In genomic region chr17:42017866-42018200, GRCh38 we compare ENCODE assay signal across 8 cellular contexts. TPM values are rescaled to one million over a fixed set of nuclear protein-coding genes. Genes with fewer than 3 reads are reported as not detected.
DNase-seq lines count a peak whose midpoint lies in the region; ATAC-seq and TF ChIP-seq lines count a peak whose summit lies in the region.

No MANE protein-coding gene starts in this region.

- peak overlapping the region; percentile 95 for H3K4me2 ChIP-seq in DND-41 (ENCODE audit: insufficient read depth, low read length)

- peaks cover 63% of the 10 kb centered on the region for H3K4me1 ChIP-seq in DND-41 (ENCODE audit: insufficient read depth, low read length)
- peaks cover 60% of the 10 kb centered on the region for H3K4me1 ChIP-seq in body of pancreas
- H3K4me1 ChIP-seq in uterus, result peaks cover 9 to 15% of the 10 kb centered on the region in 2 donors

- H3K27ac ChIP-seq in DND-41 (ENCODE audit: low read length), result peak overlapping the region; percentile 93
- peak overlapping the region; percentile 84 to 94 (median 86) for H3K27ac ChIP-seq in body of pancreas
- peak overlapping the region; percentile 85 to 90 for H3K27ac ChIP-seq in uterus

- WGBS in body of pancreas, 2 donors, result 6 to 7% methylated on average over 11 of the region's 11 CpGs

- peaks cover 12% of the 10 kb centered on the region for H3K36me3 ChIP-seq in DND-41 (ENCODE audit: insufficient read depth, low read length)
- peaks cover 0 to 2% of the 10 kb centered on the region in 2 donors for H3K36me3 ChIP-seq in body of pancreas (replicated peaks in 1 of 2; ENCODE audit: insufficient read depth in 1 of 2, low read depth in 2 of 2)
- no peaks in the 10 kb centered on the region for H3K36me3 ChIP-seq in uterus

- ATAC-seq in DND-41 (ENCODE audit: insufficient read depth, low read depth) (0 out of 3 replicates have a peak, but pooled peaks have one; percentile 1), HG03354 (IDR thresholded peaks at IDR 0.05; ENCODE audit: poor library complexity, severe bottlenecking, unreplicated experiment) (peak; percentile 10), body of pancreas (no peak), memory B cell (ENCODE audit: low read depth) (no peak), GM18505 (IDR thresholded peaks at IDR 0.05; ENCODE audit: unreplicated experiment) (no peak)

- H3K79me2 ChIP-seq in DND-41 (ENCODE audit: insufficient read depth, low read length), result peaks cover 75% of the 10 kb centered on the region

- TF ChIP-seq POLR2A in body of pancreas (IDR thresholded peaks at IDR 0.05), result no peak
- TF ChIP-seq POLR2A in uterus (IDR thresholded peaks at IDR 0.05), result no peak
- TF ChIP-seq POLR2A in GM18505 (IDR thresholded peaks at IDR 0.05; ENCODE audit: borderline replicate concordance, extremely low read depth, insufficient read depth, insufficient read length), result no peak

- H3K4me1 Mint-ChIP-seq in memory B cell, result peaks cover 51% of the 10 kb centered on the region

- TF ChIP-seq CTCF in DND-41 (IDR thresholded peaks at IDR 0.05; ENCODE audit: borderline replicate concordance, extremely low read depth, low read length, poor library complexity, severe bottlenecking), result no peak
- no peak for TF ChIP-seq CTCF in body of pancreas (IDR thresholded peaks at IDR 0.05)
- TF ChIP-seq CTCF in uterus (IDR thresholded peaks at IDR 0.05), result no peak

- no peaks in the 10 kb centered on the region for H3K27me3 Mint-ChIP-seq in memory B cell

- H3K9me3 ChIP-seq in DND-41 (ENCODE audit: insufficient read depth, low read length, severe bottlenecking) (no peaks in the 10 kb centered on the region), body of pancreas (no peaks in the 10 kb centered on the region), uterus (no peaks in the 10 kb centered on the region)

- DNase-seq in DND-41, result no peak
- no peak for DNase-seq in body of pancreas
- no peak for DNase-seq in memory B cell (ENCODE audit: low spot score in 2 of 2)
- no peak for DNase-seq in uterus
- DNase-seq in NCI-H2196 (lab: John Stamatoyannopoulos, UW; ENCODE audit: unreplicated experiment), result no peak
- DNase-seq in A172 (ENCODE audit: low spot score), result no peak

- no peaks in the 10 kb centered on the region for H3K9me3 Mint-ChIP-seq in memory B cell

- peak overlapping the region; percentile 81 for H3K9ac ChIP-seq in DND-41 (ENCODE audit: low read depth, low read length)

- peak overlapping the region; percentile 93 for H3K4me3 Mint-ChIP-seq in memory B cell

- H3K27me3 ChIP-seq in DND-41 (ENCODE audit: insufficient read depth, low read length, poor library complexity) (no peaks in the 10 kb centered on the region), body of pancreas (no peaks in the 10 kb centered on the region), uterus (no peaks in the 10 kb centered on the region)

- H3K4me3 ChIP-seq in DND-41 (ENCODE audit: low read depth in 1 of 2, low read length in 2 of 2), result peak overlapping the region; percentile 87 to 91; a peak in 3 of 4 replicates
- peak overlapping the region; percentile 10 to 93 for H3K4me3 ChIP-seq in body of pancreas
- peak overlapping the region; percentile 80 to 99 for H3K4me3 ChIP-seq in uterus

- peaks cover 9% of the 10 kb centered on the region for H3K36me3 Mint-ChIP-seq in memory B cell

- peak overlapping the region; percentile 94 for H3K27ac Mint-ChIP-seq in memory B cell

- peaks cover 8% of the 10 kb centered on the region; the same call in 1 of the 2 replicates for H4K20me1 ChIP-seq in DND-41 (ENCODE audit: insufficient read depth, low read length)

- peak overlapping the region; percentile 88 for H2AFZ ChIP-seq in DND-41 (ENCODE audit: low read depth, low read length)

- intact Hi-C loops in body of pancreas (cut with DNase I) (no loop called here), uterus (cut with DNase I; ENCODE audit: low total_unique reads) (no loop called here)

RNA-seq across cellular contexts. Expression of gene DNAJC7, which starts 0.6 kb away (rescaled TPM):
- total RNA-seq in body of pancreas (10 to 100 TPM; 32.4 to 43.5 TPM), uterus (100 to 1,000 TPM in 1 of 4 donors, 10 to 100 TPM in 3; 25.1 to 107 (median 53.1) TPM)
- total RNA-seq in A172 (2014; rRNA removed; shearing (Covaris generic)), result 118 and 132 TPM in 2 replicates

RNA-seq across cellular contexts. Expression of gene NKIRAS2, which starts 2.1 kb away (rescaled TPM):
- 10 to 100 TPM; 17.1 to 19.2 TPM for total RNA-seq in body of pancreas
- 10 to 100 TPM in 3 of 4 donors, 1 to 10 TPM in 1; 2.4 to 35.4 (median 26.8) TPM for total RNA-seq in uterus
- total RNA-seq in A172 (2014; rRNA removed; shearing (Covaris generic)), result 48.6 and 51.8 TPM in 2 replicates

RNA-seq across cellular contexts. Expression of gene C17orf113, which starts 32.6 kb away (rescaled TPM):
- total RNA-seq in body of pancreas, result 1 to 10 TPM; 1.6 to 4.4 TPM
- total RNA-seq in uterus, result 1 to 10 TPM in 2 of 4 donors, under 1 TPM in 1, not detected in 1; 0.77 to 3.3 (median 2.1) TPM
- total RNA-seq in A172 (2014; rRNA removed; shearing (Covaris generic)), result not detected in 2 replicates

RNA-seq across cellular contexts. Expression of gene CNP, which starts 51.2 kb away (rescaled TPM):
- total RNA-seq in body of pancreas (10 to 100 TPM; 36.3 to 70.2 TPM), uterus (10 to 100 TPM; 10.2 to 74.7 (median 40.2) TPM)
- total RNA-seq in A172 (2014; rRNA removed; shearing (Covaris generic)), result 110 and 127 TPM in 2 replicates

Comparison
In these comparisons a context has a peak if more than half of its experiments do, and no peak if none do; other contexts are left out.
1. ATAC-seq: peak in DND-41 (single experiment) and HG03354 (single experiment); none in body of pancreas (single experiment), memory B cell (single experiment) and GM18505 (single experiment).
2. Peak in every context shown above with its lines, with median percentiles within 50 percentile points of each other: H3K27ac ChIP-seq and H3K4me3 ChIP-seq.